ENCODE assay signal across 8 cellular contexts in genomic region chr18:79987566-79987965, GRCh38. TPM values are rescaled to one million over a fixed set of nuclear protein-coding genes. Genes with fewer than 3 reads are reported as not detected.
DNase-seq lines count a peak whose midpoint lies in the region; ATAC-seq, FAIRE-seq and TF ChIP-seq lines count a peak whose summit lies in the region.

No MANE protein-coding gene starts in this region.

- no peak overlapping the region for H2AFZ ChIP-seq in K562 (ENCODE audit: low read depth, low read length)

- WGBS in K562 (ENCODE audit: insufficient coverage, low coverage, missing lambda C conversion rate) = 1% methylated on average over 6 of the region's 6 CpGs

- POLR2A ChIA-PET in K562 (lab: Yijun Ruan, JAX) = interaction anchor here (0.6 to 1.0 kb wide), 4 partner anchors 11 to 379 kb away, joined by 3 to 4 read pairs (median 3); no protein-coding TSS in a partner anchor

- H3K36me3 ChIP-seq in right atrium auricular region (no peaks in the 10 kb centered on the region), K562 (ENCODE audit: control insufficient read depth, insufficient read depth, low read length) (peaks cover 42% of the 10 kb centered on the region), vagina (peaks cover 0 to 6% of the 10 kb centered on the region in 2 donors)

- no peak for FAIRE-seq in K562 (lab: Jason Lieb, UNC)

- peak overlapping the region; percentile 90; the same call in 1 of the 2 replicates for H3K4me2 ChIP-seq in K562 (ENCODE audit: insufficient read depth, low read length)

- peaks cover 69% of the 10 kb centered on the region for H3K79me2 ChIP-seq in K562 (ENCODE audit: control insufficient read depth, insufficient read depth, low read length)

- no TSS peak for BruUV-seq in K562 (replicated peaks; lab: Mats Ljungman, UMichigan)

- in situ Hi-C loops in K562 (cut with MboI) = no loop called here

- peaks cover 0 to 29% of the 10 kb centered on the region in 2 donors for H3K4me1 ChIP-seq in right atrium auricular region
- H3K4me1 ChIP-seq in K562 (replicated peaks in 1 of 2; ENCODE audit: control insufficient read depth in 2 of 2, insufficient read depth in 2 of 2, low read length in 2 of 2) = peaks cover 13 to 17% of the 10 kb centered on the region in 2 experiments; a peak in 4 of 5 replicates
- peaks cover 43% of the 10 kb centered on the region for H3K4me1 ChIP-seq in vagina

- peaks cover 2% of the 10 kb centered on the region for H3K9me1 ChIP-seq in K562 (ENCODE audit: control insufficient read depth, insufficient read depth, low read length)

- H3K4me3 ChIP-seq in right atrium auricular region (peak overlapping the region; percentile 72 to 93), K562 (peak overlapping the region; percentile 81), vagina (peak overlapping the region; percentile 82)

- H3K27ac ChIP-seq in right atrium auricular region = peak overlapping the region; percentile 97 to 99
- peak overlapping the region; percentile 95 for H3K27ac ChIP-seq in K562 (ENCODE audit: extremely low read depth, low read depth, low read length)
- peak overlapping the region; percentile 86 for H3K27ac ChIP-seq in vagina

- TF ChIP-seq POLR2A in K562 (conservative IDR thresholded peaks at IDR 0.05) (no peak), vagina (IDR thresholded peaks at IDR 0.05) (no peak)

- no peak for TF ChIP-seq CTCF in right atrium auricular region (IDR thresholded peaks at IDR 0.05)
- no peak for TF ChIP-seq CTCF in K562 (IDR thresholded peaks at IDR 0.05 in 2 of 3, conservative IDR thresholded peaks at IDR 0.05 in 1 of 3; ENCODE audit: insufficient read depth in 2 of 3, low read depth in 1 of 3, low read length in 3 of 3)
- no peak for TF ChIP-seq CTCF in vagina (IDR thresholded peaks at IDR 0.05)

- ATAC-seq in K562 (no peak), HG03108 (IDR thresholded peaks at IDR 0.05; ENCODE audit: unreplicated experiment) (no peak)

- H3K9me3 ChIP-seq in right atrium auricular region = no peaks in the 10 kb centered on the region
- no peaks in the 10 kb centered on the region for H3K9me3 ChIP-seq in K562 (replicated peaks; ENCODE audit: control insufficient read depth, insufficient read depth, low read depth, low read length)
- H3K9me3 ChIP-seq in vagina = no peaks in the 10 kb centered on the region

- CTCF ChIA-PET in K562 (lab: Yijun Ruan, JAX; ENCODE audit: low intra/inter-chr PET ratio) = no interaction called here

- H3K9ac ChIP-seq in K562 (ENCODE audit: insufficient read depth in 1 of 2, low read depth in 2 of 2, low read length in 2 of 2) = peak overlapping the region in 1 of 2 experiments; percentile 91; a peak in 2 of 4 replicates

- intact Hi-C loops in cardiac septum (cut with DNase I) (no loop called here), K562 (cut with micrococcal nuclease) (no loop called here), vagina (cut with DNase I) (no loop called here)

- no peak for TF ChIP-seq RAD21 in K562 (CRISPR knock-in tag; conservative IDR thresholded peaks at IDR 0.05 in 1 of 2, IDR thresholded peaks at IDR 0.05 in 1 of 2)

- no peak for TF ChIP-seq EP300 in K562 (IDR thresholded peaks at IDR 0.05; ENCODE audit: low read length)

- H3K27me3 ChIP-seq in right atrium auricular region = no peaks in the 10 kb centered on the region
- no peaks in the 10 kb centered on the region for H3K27me3 ChIP-seq in K562 (ENCODE audit: control insufficient read depth in 2 of 2, insufficient read depth in 2 of 2, low read length in 2 of 2)
- no peaks in the 10 kb centered on the region for H3K27me3 ChIP-seq in vagina

- DNase-seq in right atrium auricular region (ENCODE audit: low spot score) (no peak), cardiac septum (ENCODE audit: low spot score) (no peak), K562 (ENCODE audit: extremely low read depth in 1 of 4, low spot score in 3 of 4) (no peak), lung microvascular endothelial cell (ENCODE audit: low read depth in 2 of 2) (peak; percentile 25 to 27), vagina (ENCODE audit: extremely low spot score in 2 of 2) (no peak), NCI-H2107 treated with DMSO at 0.1 percent for 48 hours (lab: John Stamatoyannopoulos, UW; ENCODE audit: unreplicated experiment) (no peak)
- DNase-seq in effector CD4-positive, alpha-beta T cell = no peak

- peaks cover 11% of the 10 kb centered on the region for H4K20me1 ChIP-seq in K562 (replicated peaks; ENCODE audit: control insufficient read depth, insufficient read depth, low read length)

RNA-seq across cellular contexts. Expression of gene TXNL4A, which starts 0.8 kb away (rescaled TPM):
- total RNA-seq in right atrium auricular region = 10 to 100 TPM; 20.8 to 37.5 TPM
- 96.5 TPM for total RNA-seq in cardiac septum
- total RNA-seq in K562 (2011; cell fraction: chromatin; rRNA removed; ENCODE audit: low replicate concordance) = 25.7 and 39.5 TPM in 2 replicates
- total RNA-seq in K562 (2011; cell fraction: nucleolus; rRNA removed) = 17.0 and 20.5 TPM in 2 replicates
- 29.1 and 53.2 TPM in 2 replicates for total RNA-seq in K562 (2011; cell fraction: nucleoplasm; rRNA removed)
- 68.7 and 78.9 TPM in 2 replicates for total RNA-seq in K562 (2014; rRNA removed)
- total RNA-seq in K562 (2014; rRNA removed; fragmentation: Illumina TruSeq; extraction: Trizol) = 85.5 and 87.5 TPM in 2 replicates
- 86.1 and 98.0 TPM in 2 replicates for total RNA-seq in K562 (2015; rRNA removed; fragmentation: Illumina TruSeq; extraction: Trizol)
- total RNA-seq in K562 (2021) = 132 and 139 TPM in 2 replicates
- 105 and 124 TPM in 2 replicates for polyA plus RNA-seq in K562 (2011; rRNA removed)
- polyA plus RNA-seq in K562 (2011; cell fraction: cytosol; rRNA removed) = 110 and 120 TPM in 2 replicates
- 47.8 and 53.9 TPM in 2 replicates for polyA plus RNA-seq in K562 (2011; cell fraction: nucleus; rRNA removed)
- polyA plus RNA-seq in K562 (2012) = 78.8 and 97.0 TPM in 2 replicates
- 46.5 and 49.6 TPM in 2 replicates for polyA plus RNA-seq in K562 (2014; fragmentation: Illumina TruSeq; extraction: Trizol)
- polyA plus RNA-seq in K562 (2014; fragmentation: Nextera tagmentation; extraction: Ambion mirVana) = 10 to 100 TPM; 27.0 to 51.2 TPM
- 92.3 and 98.7 TPM in 2 replicates for polyA plus RNA-seq in K562 (2014; rRNA removed)
- polyA minus RNA-seq in K562 (2011; rRNA and poly(A)+ RNA removed) = 41.9 and 67.5 TPM in 2 replicates
- polyA minus RNA-seq in K562 (2011; cell fraction: cytosol; rRNA and poly(A)+ RNA removed) = 50.7 and 54.0 TPM in 2 replicates
- 5.0 and 14.0 TPM in 2 replicates for polyA minus RNA-seq in K562 (2011; cell fraction: nucleus; rRNA and poly(A)+ RNA removed)
- total RNA-seq in lung microvascular endothelial cell = 32.7 and 34.7 TPM in 2 replicates
- 24.8 TPM for total RNA-seq in vagina

RNA-seq across cellular contexts. Expression of gene HSBP1L1, which starts 23.1 kb away (rescaled TPM):
- total RNA-seq in right atrium auricular region = 10 to 100 TPM in 1 of 2 donors, 1 to 10 TPM in 1; 8.6 to 13.0 TPM
- total RNA-seq in cardiac septum = 7.9 TPM
- total RNA-seq in K562 (2011; cell fraction: chromatin; rRNA removed; ENCODE audit: low replicate concordance) = not detected in 2 replicates
- total RNA-seq in K562 (2011; cell fraction: nucleolus; rRNA removed) = not detected in 2 replicates
- total RNA-seq in K562 (2011; cell fraction: nucleoplasm; rRNA removed) = not detected in 2 replicates
- total RNA-seq in K562 (2014; rRNA removed) = not detected in 2 replicates
- not detected in 2 replicates for total RNA-seq in K562 (2014; rRNA removed; fragmentation: Illumina TruSeq; extraction: Trizol)
- not detected in 2 replicates for total RNA-seq in K562 (2015; rRNA removed; fragmentation: Illumina TruSeq; extraction: Trizol)
- total RNA-seq in K562 (2021) = not detected in 2 replicates
- not detected in 2 replicates for polyA plus RNA-seq in K562 (2011; rRNA removed)
- polyA plus RNA-seq in K562 (2011; cell fraction: cytosol; rRNA removed) = not detected in 2 replicates
- not detected in 2 replicates for polyA plus RNA-seq in K562 (2011; cell fraction: nucleus; rRNA removed)
- 0.91 and 1.2 TPM in 2 replicates for polyA plus RNA-seq in K562 (2012)
- polyA plus RNA-seq in K562 (2014; fragmentation: Illumina TruSeq; extraction: Trizol) = not detected in 2 replicates
- polyA plus RNA-seq in K562 (2014; fragmentation: Nextera tagmentation; extraction: Ambion mirVana) = under 1 TPM; 0.24 to 0.36 TPM
- not detected in 2 replicates for polyA plus RNA-seq in K562 (2014; rRNA removed)
- not detected in 2 replicates for polyA minus RNA-seq in K562 (2011; rRNA and poly(A)+ RNA removed)
- polyA minus RNA-seq in K562 (2011; cell fraction: cytosol; rRNA and poly(A)+ RNA removed) = not detected in 2 replicates
- not detected in 2 replicates for polyA minus RNA-seq in K562 (2011; cell fraction: nucleus; rRNA and poly(A)+ RNA removed)
- total RNA-seq in lung microvascular endothelial cell = 1.8 and 2.8 TPM in 2 replicates
- 32.2 TPM for total RNA-seq in vagina

RNA-seq across cellular contexts. Expression of gene SLC66A2, which starts 36.1 kb away (rescaled TPM):
- total RNA-seq in right atrium auricular region = 10 to 100 TPM; 21.4 to 22.9 TPM
- 23.5 TPM for total RNA-seq in cardiac septum
- 7.5 and 14.8 TPM in 2 replicates for total RNA-seq in K562 (2011; cell fraction: chromatin; rRNA removed; ENCODE audit: low replicate concordance)
- total RNA-seq in K562 (2011; cell fraction: nucleolus; rRNA removed) = 18.7 and 18.8 TPM in 2 replicates
- total RNA-seq in K562 (2011; cell fraction: nucleoplasm; rRNA removed) = 9.4 and 11.6 TPM in 2 replicates
- 12.9 and 17.2 TPM in 2 replicates for total RNA-seq in K562 (2014; rRNA removed)
- total RNA-seq in K562 (2014; rRNA removed; fragmentation: Illumina TruSeq; extraction: Trizol) = 1.1 and 1.9 TPM in 2 replicates
- total RNA-seq in K562 (2015; rRNA removed; fragmentation: Illumina TruSeq; extraction: Trizol) = 6.1 and 6.5 TPM in 2 replicates
- total RNA-seq in K562 (2021) = 17.2 and 17.5 TPM in 2 replicates
- 5.3 and 5.6 TPM in 2 replicates for polyA plus RNA-seq in K562 (2011; rRNA removed)
- 8.8 and 27.2 TPM in 2 replicates for polyA plus RNA-seq in K562 (2011; cell fraction: cytosol; rRNA removed)
- polyA plus RNA-seq in K562 (2011; cell fraction: nucleus; rRNA removed) = 7.4 and 16.2 TPM in 2 replicates
- 9.1 and 10.4 TPM in 2 replicates for polyA plus RNA-seq in K562 (2012)
- 3.3 and 8.6 TPM in 2 replicates for polyA plus RNA-seq in K562 (2014; fragmentation: Illumina TruSeq; extraction: Trizol)
- under 1 TPM; 0.25 to 0.38 TPM for polyA plus RNA-seq in K562 (2014; fragmentation: Nextera tagmentation; extraction: Ambion mirVana)
- polyA plus RNA-seq in K562 (2014; rRNA removed) = 12.7 and 17.7 TPM in 2 replicates
- polyA minus RNA-seq in K562 (2011; rRNA and poly(A)+ RNA removed) = 1.6 and 3.7 TPM in 2 replicates
- polyA minus RNA-seq in K562 (2011; cell fraction: cytosol; rRNA and poly(A)+ RNA removed) = 5.3 and 6.8 TPM in 2 replicates
- polyA minus RNA-seq in K562 (2011; cell fraction: nucleus; rRNA and poly(A)+ RNA removed) = 3.9 and 4.6 TPM in 2 replicates
- total RNA-seq in lung microvascular endothelial cell = 26.4 and 33.1 TPM in 2 replicates
- total RNA-seq in vagina = 32.2 TPM

RNA-seq across cellular contexts. Expression of gene RBFA, which starts 46.7 kb away (rescaled TPM):
- total RNA-seq in right atrium auricular region (10 to 100 TPM; 11.9 to 17.5 TPM), cardiac septum (24.4 TPM), K562 (2014; rRNA removed) (36.7 and 38.9 TPM in 2 replicates), K562 (2014; rRNA removed; fragmentation: Illumina TruSeq; extraction: Trizol) (21.1 and 24.5 TPM in 2 replicates), K562 (2015; rRNA removed; fragmentation: Illumina TruSeq; extraction: Trizol) (25.8 and 26.7 TPM in 2 replicates), K562 (2021) (28.4 and 28.8 TPM in 2 replicates), lung microvascular endothelial cell (24.8 and 27.9 TPM in 2 replicates), vagina (30.2 TPM)
- total RNA-seq in K562 (2011; cell fraction: chromatin; rRNA removed; ENCODE audit: low replicate concordance) = 107 and 110 TPM in 2 replicates
- 70.8 and 75.5 TPM in 2 replicates for total RNA-seq in K562 (2011; cell fraction: nucleolus; rRNA removed)
- total RNA-seq in K562 (2011; cell fraction: nucleoplasm; rRNA removed) = 104 and 112 TPM in 2 replicates
- polyA plus RNA-seq in K562 (2011; rRNA removed) (24.7 and 28.7 TPM in 2 replicates), K562 (2014; fragmentation: Illumina TruSeq; extraction: Trizol) (26.0 and 28.2 TPM in 2 replicates), K562 (2014; fragmentation: Nextera tagmentation; extraction: Ambion mirVana) (1 to 10 TPM; 3.4 to 4.8 TPM), K562 (2014; rRNA removed) (36.1 and 41.9 TPM in 2 replicates)
- polyA plus RNA-seq in K562 (2011; cell fraction: cytosol; rRNA removed) = 17.9 and 18.9 TPM in 2 replicates
- polyA plus RNA-seq in K562 (2011; cell fraction: nucleus; rRNA removed) = 66.2 and 70.5 TPM in 2 replicates
- 17.3 and 24.4 TPM in 2 replicates for polyA plus RNA-seq in K562 (2012)
- polyA minus RNA-seq in K562 (2011; rRNA and poly(A)+ RNA removed) = 25.6 and 29.4 TPM in 2 replicates
- polyA minus RNA-seq in K562 (2011; cell fraction: cytosol; rRNA and poly(A)+ RNA removed) = 6.5 and 7.3 TPM in 2 replicates
- 46.0 and 59.9 TPM in 2 replicates for polyA minus RNA-seq in K562 (2011; cell fraction: nucleus; rRNA and poly(A)+ RNA removed)

Comparison
In these comparisons a context has a peak if more than half of its experiments do, and no peak if none do; other contexts are left out.
1. DNase-seq: peak in lung microvascular endothelial cell (2 of 2); none in right atrium auricular region (single experiment), cardiac septum (single experiment), K562 (0 of 4), vagina (0 of 2), NCI-H2107 treated with DMSO at 0.1 percent for 48 hours (single experiment) and effector CD4-positive, alpha-beta T cell (single experiment).
2. Peak in every context shown above with its lines, with median percentiles within 50 percentile points of each other: H3K27ac ChIP-seq and H3K4me3 ChIP-seq.